Comparison of ENCODE assay signal across 17 cellular contexts in genomic region chrX:56618250-56618649, GRCh38.
"Had no signal": no experiment of that assay in that cellular context is flagged by ENCODE, and none has a peak within 500 bp of the region (broad histone marks: within the 10 kb centered on the region; RNA-seq: fewer than 3 reads in every experiment).

No MANE protein-coding gene starts in this region.

- DNase-seq: activated CD4-positive, alpha-beta T cell treated with anti-CD3 and anti-CD28 coated beads, Interleukin-2, amount 50 U/mL, for 4 hours; activated naive CD8-positive, alpha-beta T cell treated with anti-CD3 and anti-CD28 coated beads, Interleukin-2, amount 50 U/mL, for 24 hours; activated T-cell treated with anti-CD3 and anti-CD28 coated beads, Interleukin-2, amount 50 U/mL, for 72 hours; foreskin fibroblast; glutamatergic neuron; left ventricle myocardium inferior; stimulated activated CD4-positive, alpha-beta T cell treated with anti-CD3 and anti-CD28 coated beads, Interleukin-15, amount 100 ng/mL, for 24 hours; stimulated activated CD4-positive, alpha-beta T cell treated with anti-CD3 and anti-CD28 coated beads, Interleukin-4, amount 100 ng/mL, for 24 hours had no signal

- H3K4me3 Mint-ChIP-seq: activated naive CD8-positive, alpha-beta T cell treated with anti-CD3 and anti-CD28 coated beads, Interleukin-2, amount 50 U/mL, for 24 hours; activated T-cell treated with anti-CD3 and anti-CD28 coated beads, Interleukin-2, amount 50 U/mL, for 72 hours; memory B cell; natural killer cell treated with Interleukin-12 subunit alpha and Interleukin-12 subunit beta and Interleukin-15 and Interleukin-18, amount 100 ng/mL, for 72 hours; stimulated activated naive CD8-positive, alpha-beta T cell treated with anti-CD3 and anti-CD28 coated beads, Interleukin-15, Interleukin-2, amounts not matched to agents 100 ng/mL and 50 ng/mL, for 24 hours; T-helper 1 cell treated with Interleukin-12 subunit alpha and Interleukin-12 subunit beta and Interleukin-4 antibody, amounts not matched to agents 30 μg/mL and 1 μg/mL, for 36 hours had no signal

- H3K4me3 ChIP-seq: ascending aorta, cardiac muscle cell, esophagus muscularis mucosa, left ventricle myocardium inferior, thoracic aorta had no signal

- H3K9me3 ChIP-seq: ascending aorta, esophagus muscularis mucosa, left ventricle myocardium inferior, thoracic aorta had no signal

- H3K27me3 ChIP-seq: ascending aorta, cardiac muscle cell, esophagus muscularis mucosa had no signal

- H3K4me1 ChIP-seq: ascending aorta, esophagus muscularis mucosa, left ventricle myocardium inferior, parathyroid adenoma had no signal

- H3K27ac ChIP-seq: ascending aorta, cardiac muscle cell, esophagus muscularis mucosa, left ventricle myocardium inferior, parathyroid adenoma, thoracic aorta had no signal

- H3K27ac Mint-ChIP-seq: activated naive CD8-positive, alpha-beta T cell treated with anti-CD3 and anti-CD28 coated beads, Interleukin-2, amount 50 U/mL, for 24 hours; activated T-cell treated with anti-CD3 and anti-CD28 coated beads, Interleukin-2, amount 50 U/mL, for 72 hours; memory B cell; natural killer cell treated with Interleukin-12 subunit alpha and Interleukin-12 subunit beta and Interleukin-15 and Interleukin-18, amount 100 ng/mL, for 72 hours; stimulated activated naive CD8-positive, alpha-beta T cell treated with anti-CD3 and anti-CD28 coated beads, Interleukin-15, Interleukin-2, amounts not matched to agents 100 ng/mL and 50 ng/mL, for 24 hours; T-helper 1 cell treated with Interleukin-12 subunit alpha and Interleukin-12 subunit beta and Interleukin-4 antibody, amounts not matched to agents 30 μg/mL and 1 μg/mL, for 36 hours had no signal

- ATAC-seq: activated naive CD8-positive, alpha-beta T cell treated with anti-CD3 and anti-CD28 coated beads, Interleukin-2, amount 50 U/mL, for 24 hours; activated T-cell treated with anti-CD3 and anti-CD28 coated beads, Interleukin-2, amount 50 U/mL, for 72 hours; natural killer cell treated with Interleukin-12 subunit alpha and Interleukin-12 subunit beta and Interleukin-15 and Interleukin-18, amount 100 ng/mL, for 72 hours had no signal

- H3K9ac ChIP-seq: parathyroid adenoma had no signal

- H3K27me3 Mint-ChIP-seq: activated naive CD8-positive, alpha-beta T cell treated with anti-CD3 and anti-CD28 coated beads, Interleukin-2, amount 50 U/mL, for 24 hours; memory B cell; stimulated activated naive CD8-positive, alpha-beta T cell treated with anti-CD3 and anti-CD28 coated beads, Interleukin-15, Interleukin-2, amounts not matched to agents 100 ng/mL and 50 ng/mL, for 24 hours had no signal

- H3K9me3 Mint-ChIP-seq: natural killer cell treated with Interleukin-12 subunit alpha and Interleukin-12 subunit beta and Interleukin-15 and Interleukin-18, amount 100 ng/mL, for 72 hours had no signal

- H3K36me3 ChIP-seq: ascending aorta, cardiac muscle cell, esophagus muscularis mucosa, left ventricle myocardium inferior, thoracic aorta had no signal

- H3K79me2 ChIP-seq: parathyroid adenoma had no signal
